ENCODE assay signal across 1 cellular context in genomic region chr13:51803018-51803417, GRCh38.
TF ChIP-seq lines count a peak whose summit lies in the region.

No MANE protein-coding gene starts in this region.

TF ChIP-seq in HepG2, 621 proteins besides CTCF, POLR2A, EP300 and RAD21:
- TF ChIP-seq ZSCAN31 (CRISPR knock-in tag; IDR thresholded peaks at IDR 0.05; ENCODE audit: low read depth) (0 out of 2 replicates have a peak, but pooled peaks have one; percentile 1), NR2C2 (CRISPR knock-in tag; IDR thresholded peaks at IDR 0.05; ENCODE audit: borderline replicate concordance) (no peak), ZFP41 (CRISPR knock-in tag; IDR thresholded peaks at IDR 0.05; ENCODE audit: borderline replicate concordance) (no peak), ZNF501 (CRISPR knock-in tag; IDR thresholded peaks at IDR 0.05) (peak; percentile 5; the same call in 1 of the 2 replicates), ZKSCAN5 (CRISPR knock-in tag; IDR thresholded peaks at IDR 0.05) (no peak), MTA3 (CRISPR knock-in tag; IDR thresholded peaks at IDR 0.05) (no peak), RARG (CRISPR knock-in tag; IDR thresholded peaks at IDR 0.05; ENCODE audit: low read depth) (no peak), RFX3 (CRISPR knock-in tag; IDR thresholded peaks at IDR 0.05) (peak; percentile 45; the same call in 1 of the 2 replicates), ZNF556 (CRISPR knock-in tag; IDR thresholded peaks at IDR 0.05; ENCODE audit: borderline replicate concordance) (no peak), REPIN1 (CRISPR knock-in tag; IDR thresholded peaks at IDR 0.05; ENCODE audit: borderline replicate concordance, low read depth) (peak; percentile 18; the same call in 1 of the 2 replicates), ZNF17 (CRISPR knock-in tag; IDR thresholded peaks at IDR 0.05) (no peak), ERF (CRISPR knock-in tag; IDR thresholded peaks at IDR 0.05) (no peak), TBX2 (CRISPR knock-in tag; IDR thresholded peaks at IDR 0.05; ENCODE audit: borderline replicate concordance) (peak; percentile 14; the same call in 1 of the 2 replicates), ZKSCAN8 (CRISPR knock-in tag; IDR thresholded peaks at IDR 0.05; ENCODE audit: borderline replicate concordance) (no peak), CENPT (CRISPR knock-in tag; IDR thresholded peaks at IDR 0.05; ENCODE audit: low read depth) (no peak), HOXA3 (CRISPR knock-in tag; IDR thresholded peaks at IDR 0.05) (no peak), NKX3-1 (CRISPR knock-in tag; IDR thresholded peaks at IDR 0.05) (no peak), ZNF839 (CRISPR knock-in tag; IDR thresholded peaks at IDR 0.05; ENCODE audit: borderline replicate concordance) (0 out of 2 replicates have a peak, but pooled peaks have one; percentile 15), GATA4 (IDR thresholded peaks at IDR 0.05; ENCODE audit: borderline replicate concordance, low read depth) (no peak), BRF2 (CRISPR knock-in tag; IDR thresholded peaks at IDR 0.05) (no peak), ZNF652 (CRISPR knock-in tag; IDR thresholded peaks at IDR 0.05; ENCODE audit: borderline replicate concordance, low read depth) (no peak), ZNF790 (CRISPR knock-in tag; IDR thresholded peaks at IDR 0.05; ENCODE audit: borderline replicate concordance) (no peak), ZNF276 (CRISPR knock-in tag; IDR thresholded peaks at IDR 0.05; ENCODE audit: low read depth) (no peak), SIX4 (CRISPR knock-in tag; IDR thresholded peaks at IDR 0.05) (no peak)
- TF ChIP-seq, protein P1, sequence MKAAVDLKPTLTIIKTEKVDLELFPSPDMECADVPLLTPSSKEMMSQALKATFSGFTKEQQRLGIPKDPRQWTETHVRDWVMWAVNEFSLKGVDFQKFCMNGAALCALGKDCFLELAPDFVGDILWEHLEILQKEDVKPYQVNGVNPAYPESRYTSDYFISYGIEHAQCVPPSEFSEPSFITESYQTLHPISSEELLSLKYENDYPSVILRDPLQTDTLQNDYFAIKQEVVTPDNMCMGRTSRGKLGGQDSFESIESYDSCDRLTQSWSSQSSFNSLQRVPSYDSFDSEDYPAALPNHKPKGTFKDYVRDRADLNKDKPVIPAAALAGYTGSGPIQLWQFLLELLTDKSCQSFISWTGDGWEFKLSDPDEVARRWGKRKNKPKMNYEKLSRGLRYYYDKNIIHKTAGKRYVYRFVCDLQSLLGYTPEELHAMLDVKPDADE (CRISPR knock-in tag; IDR thresholded peaks at IDR 0.05), result no peak
- TF ChIP-seq, protein P2, sequence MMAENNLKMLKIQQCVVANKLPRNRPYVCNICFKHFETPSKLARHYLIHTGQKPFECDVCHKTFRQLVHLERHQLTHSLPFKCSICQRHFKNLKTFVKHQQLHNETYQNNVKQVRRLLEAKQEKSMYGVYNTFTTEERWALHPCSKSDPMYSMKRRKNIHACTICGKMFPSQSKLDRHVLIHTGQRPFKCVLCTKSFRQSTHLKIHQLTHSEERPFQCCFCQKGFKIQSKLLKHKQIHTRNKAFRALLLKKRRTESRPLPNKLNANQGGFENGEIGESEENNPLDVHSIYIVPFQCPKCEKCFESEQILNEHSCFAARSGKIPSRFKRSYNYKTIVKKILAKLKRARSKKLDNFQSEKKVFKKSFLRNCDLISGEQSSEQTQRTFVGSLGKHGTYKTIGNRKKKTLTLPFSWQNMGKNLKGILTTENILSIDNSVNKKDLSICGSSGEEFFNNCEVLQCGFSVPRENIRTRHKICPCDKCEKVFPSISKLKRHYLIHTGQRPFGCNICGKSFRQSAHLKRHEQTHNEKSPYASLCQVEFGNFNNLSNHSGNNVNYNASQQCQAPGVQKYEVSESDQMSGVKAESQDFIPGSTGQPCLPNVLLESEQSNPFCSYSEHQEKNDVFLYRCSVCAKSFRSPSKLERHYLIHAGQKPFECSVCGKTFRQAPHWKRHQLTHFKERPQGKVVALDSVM (CRISPR knock-in tag; IDR thresholded peaks at IDR 0.05), result no peak
- TF ChIP-seq, protein P3, sequence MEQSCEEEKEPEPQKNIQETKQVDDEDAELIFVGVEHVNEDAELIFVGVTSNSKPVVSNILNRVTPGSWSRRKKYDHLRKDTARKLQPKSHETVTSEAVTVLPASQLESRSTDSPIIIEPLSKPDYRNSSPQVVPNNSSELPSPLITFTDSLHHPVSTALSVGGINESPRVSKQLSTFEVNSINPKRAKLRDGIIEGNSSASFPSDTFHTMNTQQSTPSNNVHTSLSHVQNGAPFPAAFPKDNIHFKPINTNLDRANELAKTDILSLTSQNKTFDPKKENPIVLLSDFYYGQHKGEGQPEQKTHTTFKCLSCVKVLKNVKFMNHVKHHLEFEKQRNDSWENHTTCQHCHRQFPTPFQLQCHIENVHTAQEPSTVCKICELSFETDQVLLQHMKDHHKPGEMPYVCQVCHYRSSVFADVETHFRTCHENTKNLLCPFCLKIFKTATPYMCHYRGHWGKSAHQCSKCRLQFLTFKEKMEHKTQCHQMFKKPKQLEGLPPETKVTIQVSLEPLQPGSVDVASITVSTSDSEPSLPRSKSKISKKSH (CRISPR knock-in tag; IDR thresholded peaks at IDR 0.05; ENCODE audit: borderline replicate concordance), result no peak
